Comparison of ENCODE assay signal across 1 cellular context in the genomic region with DNA sequence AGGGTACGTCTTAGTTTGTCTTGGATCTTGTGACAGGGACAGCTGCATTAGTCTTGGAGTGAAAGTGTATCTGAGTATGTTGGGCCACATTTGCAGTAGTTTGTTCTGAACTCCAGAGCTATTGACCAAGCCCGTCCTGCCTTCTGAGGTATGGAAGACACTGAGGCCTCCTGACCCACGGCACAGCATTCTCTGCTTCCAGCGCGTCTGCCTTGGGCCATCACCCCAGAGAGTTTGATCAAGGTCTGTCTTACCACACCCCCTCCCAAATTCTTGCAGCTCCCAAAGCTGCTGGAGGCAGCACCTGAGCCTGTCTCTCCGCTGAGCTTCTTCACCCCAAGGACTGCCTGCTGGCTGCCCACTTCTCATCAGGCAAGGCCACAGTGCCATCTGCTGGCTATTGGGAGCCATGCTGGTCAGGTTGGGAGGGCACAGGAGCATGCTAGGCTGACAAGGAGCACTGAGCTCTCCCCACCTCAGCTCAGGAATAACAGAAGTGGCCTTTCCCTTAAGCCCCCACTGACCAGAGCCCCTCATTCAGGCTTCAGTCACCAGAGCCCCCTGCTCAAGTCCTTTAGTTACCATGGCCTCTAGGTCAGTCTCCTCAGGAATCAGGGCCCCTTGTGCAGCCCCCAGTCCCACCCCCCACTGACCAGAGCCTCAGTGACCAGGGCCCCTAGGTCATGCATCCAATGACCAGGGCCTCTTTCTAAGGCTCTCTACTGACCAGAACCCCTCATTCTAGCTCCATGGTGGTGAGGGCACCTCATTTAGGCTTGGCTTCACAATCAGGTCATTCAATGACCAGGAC.
TF ChIP-seq lines count a peak whose summit lies in the region.

No MANE protein-coding gene starts in this region.

TF ChIP-seq in IMR-90, 13 proteins besides CTCF, POLR2A, EP300 and RAD21:
- TF ChIP-seq MAZ (IDR thresholded peaks at IDR 0.05; ENCODE audit: borderline replicate concordance, low read depth, low read length), result peak; percentile 50
- TF ChIP-seq SMC3 (IDR thresholded peaks at IDR 0.05; ENCODE audit: low read depth, low read length), result peak; percentile 80
- TF ChIP-seq NFE2L2 (IDR thresholded peaks at IDR 0.05; ENCODE audit: low read depth, low read length), result no peak
- no peak for TF ChIP-seq BHLHE40 (IDR thresholded peaks at IDR 0.05; ENCODE audit: low read depth, low read length)
- no peak for TF ChIP-seq FOS (IDR thresholded peaks at IDR 0.05; ENCODE audit: low read depth, low read length)
- no peak for TF ChIP-seq ELK1 (IDR thresholded peaks at IDR 0.05; ENCODE audit: borderline replicate concordance, low read depth, low read length)
